13 cellular contexts compared by ENCODE assay signal in the genomic region with DNA sequence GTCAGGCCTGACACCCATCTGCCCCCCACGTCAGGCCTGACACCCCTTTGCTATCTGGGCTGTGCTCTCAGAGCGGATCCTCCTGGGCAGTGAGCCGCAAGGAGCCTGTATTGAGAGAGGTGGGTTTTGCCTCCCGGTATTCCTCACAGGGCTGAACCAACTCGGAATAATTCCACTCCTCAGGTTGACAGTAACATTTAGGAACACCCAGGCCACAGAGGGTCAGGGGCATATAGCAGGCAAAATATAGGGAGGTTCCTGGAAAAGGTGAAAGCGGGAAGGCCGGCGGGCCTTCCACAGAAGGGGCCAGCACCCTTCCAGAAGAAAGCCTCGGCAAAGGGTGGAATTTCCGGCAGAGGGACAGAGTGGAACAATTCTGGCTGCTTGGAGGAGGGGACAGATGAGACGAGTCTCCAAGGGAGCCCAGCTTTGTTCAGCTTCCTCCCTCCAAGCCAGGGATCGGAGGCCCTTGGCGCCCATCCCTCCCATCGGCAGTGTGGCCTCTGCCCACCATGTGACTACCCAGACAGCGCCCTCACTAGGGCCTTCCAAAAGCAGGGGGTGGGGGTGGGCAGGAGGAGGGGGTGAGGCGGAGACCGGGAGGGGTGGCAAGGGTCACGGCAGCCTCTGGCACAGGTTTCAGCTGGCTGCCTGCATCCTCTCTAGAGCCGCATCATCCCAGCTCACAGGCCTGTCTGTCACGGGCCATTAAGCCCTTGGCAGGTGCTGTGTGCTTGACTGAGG. TPM values are rescaled to one million over a fixed set of nuclear protein-coding genes. Genes with fewer than 3 reads are reported as not detected.
DNase-seq lines count a peak whose midpoint lies in the region; ATAC-seq and TF ChIP-seq lines count a peak whose summit lies in the region.
"Had no signal": no experiment of that assay in that cellular context is flagged by ENCODE, and none has a peak within 500 bp of the region (broad histone marks: within the 10 kb centered on the region; RNA-seq: fewer than 3 reads in every experiment).

No MANE protein-coding gene starts in this region.

- POLR2A ChIA-PET in activated CD8-positive, alpha-beta T cell treated with anti-CD3 and anti-CD28 coated beads for 36 hours (lab: Charles Lee) = no interaction called here

- H3K27me3 ChIP-seq in adrenal gland (no peaks in the 10 kb centered on the region), lung (ENCODE audit: control insufficient read depth, insufficient read depth) (no peaks in the 10 kb centered on the region), thoracic aorta (replicated peaks; ENCODE audit: insufficient read depth) (no peaks in the 10 kb centered on the region)

- ATAC-seq in lung (ENCODE audit: insufficient read depth, low FRiP score) = no peak
- ATAC-seq in thoracic aorta (ENCODE audit: insufficient number of reproducible peaks, low FRiP score, low read depth) = no peak
- no peak for ATAC-seq in activated CD8-positive, alpha-beta T cell treated with anti-CD3 and anti-CD28 coated beads for 36 hours

- no peak for TF ChIP-seq CTCF in adrenal gland (IDR thresholded peaks at IDR 0.05)
- no peak for TF ChIP-seq CTCF in lung (IDR thresholded peaks at IDR 0.05; ENCODE audit: control extremely low read depth, extremely low read depth)
- no peak for TF ChIP-seq CTCF in thoracic aorta (IDR thresholded peaks at IDR 0.05)
- TF ChIP-seq CTCF in activated CD8-positive, alpha-beta T cell treated with anti-CD3 and anti-CD28 coated beads for 36 hours (IDR thresholded peaks at IDR 0.05) = no peak
- no peak for TF ChIP-seq CTCF in progenitor cell of endocrine pancreas (IDR thresholded peaks at IDR 0.05; ENCODE audit: unreplicated experiment)

- TF ChIP-seq POLR2A in adrenal gland (IDR thresholded peaks at IDR 0.05) = no peak

- DNase-seq in NCI-H2081 (lab: John Stamatoyannopoulos, UW) (peak; percentile 25 to 69), NCI-H2081 treated with DMSO at 0.1 percent for 48 hours (lab: John Stamatoyannopoulos, UW) (no peak), adrenal gland (no peak), lung (ENCODE audit: low spot score) (no peak), thoracic aorta (ENCODE audit: low spot score) (no peak), progenitor cell of endocrine pancreas (ENCODE audit: low spot score, unreplicated experiment) (no peak)
- DNase-seq in activated CD8-positive, alpha-beta T cell treated with anti-CD3 and anti-CD28 coated beads for 36 hours = no peak
- DNase-seq in stimulated activated CD4-positive, alpha-beta T cell treated with anti-CD3 and anti-CD28 coated beads, Interleukin-12 subunit alpha, Interleukin-12 subunit beta, amount 100 ng/mL, for 4 hours = no peak
- DNase-seq: HFFc6 had no signal

- intact Hi-C loops in adrenal gland (cut with DNase I) = no loop called here
- intact Hi-C loops in activated CD8-positive, alpha-beta T cell treated with anti-CD3 and anti-CD28 coated beads for 36 hours (cut with micrococcal nuclease) = no loop called here

- no peak overlapping the region for H3K27ac Mint-ChIP-seq in activated CD8-positive, alpha-beta T cell treated with anti-CD3 and anti-CD28 coated beads for 36 hours
- no peak overlapping the region for H3K27ac Mint-ChIP-seq in progenitor cell of endocrine pancreas
- H3K27ac Mint-ChIP-seq: HFFc6; T-helper 2 cell treated with Interferon-gamma antibody and Interleukin-4, amounts not matched to agents 5 μg/mL and 100 μg/mL, for 36 hours had no signal

- H3K36me3 Mint-ChIP-seq in activated CD8-positive, alpha-beta T cell treated with anti-CD3 and anti-CD28 coated beads for 36 hours (ENCODE audit: low read depth) = no peaks in the 10 kb centered on the region
- H3K36me3 Mint-ChIP-seq in progenitor cell of endocrine pancreas (ENCODE audit: insufficient read depth) = no peaks in the 10 kb centered on the region

- H3K4me1 Mint-ChIP-seq in activated CD8-positive, alpha-beta T cell treated with anti-CD3 and anti-CD28 coated beads for 36 hours (ENCODE audit: low read depth) = no peaks in the 10 kb centered on the region
- peaks cover 3% of the 10 kb centered on the region for H3K4me1 Mint-ChIP-seq in progenitor cell of endocrine pancreas (ENCODE audit: low read depth)
- H3K4me1 Mint-ChIP-seq: central memory CD8-positive, alpha-beta T cell had no signal

- H3K27me3 Mint-ChIP-seq in activated CD8-positive, alpha-beta T cell treated with anti-CD3 and anti-CD28 coated beads for 36 hours = peaks cover 3% of the 10 kb centered on the region
- H3K27me3 Mint-ChIP-seq in progenitor cell of endocrine pancreas = peaks cover 20% of the 10 kb centered on the region

- H3K4me3 ChIP-seq in adrenal gland = no peak overlapping the region
- no peak overlapping the region for H3K4me3 ChIP-seq in lung
- no peak overlapping the region for H3K4me3 ChIP-seq in thoracic aorta

- H3K9me3 ChIP-seq in adrenal gland (replicated peaks in 1 of 3) (no peaks in the 10 kb centered on the region), lung (ENCODE audit: control insufficient read depth in 2 of 2, insufficient read depth in 1 of 2, low read length in 1 of 2) (no peaks in the 10 kb centered on the region), thoracic aorta (no peaks in the 10 kb centered on the region)

- 73 to 85% (median 81%) methylated on average over 9 to 20 of the region's 20 CpGs for WGBS in adrenal gland, 4 donors
- 82 to 86% methylated on average over 20 of the region's 20 CpGs for whole genome bisulfite sequencing in lung, 2 donors

- no peaks in the 10 kb centered on the region for H3K9me3 Mint-ChIP-seq in activated CD8-positive, alpha-beta T cell treated with anti-CD3 and anti-CD28 coated beads for 36 hours
- no peaks in the 10 kb centered on the region for H3K9me3 Mint-ChIP-seq in progenitor cell of endocrine pancreas (ENCODE audit: low read depth)
- H3K9me3 Mint-ChIP-seq: central memory CD8-positive, alpha-beta T cell; HFFc6; T-helper 2 cell treated with Interferon-gamma antibody and Interleukin-4, amounts not matched to agents 5 μg/mL and 100 μg/mL, for 36 hours had no signal

- peaks cover 10 to 16% of the 10 kb centered on the region in 2 donors for H3K4me1 ChIP-seq in adrenal gland (replicated peaks in 1 of 2)
- H3K4me1 ChIP-seq in lung (ENCODE audit: control insufficient read depth in 2 of 2, insufficient read depth in 2 of 2, low read length in 2 of 2) = no peaks in the 10 kb centered on the region
- peaks cover 3 to 18% of the 10 kb centered on the region in 2 donors for H3K4me1 ChIP-seq in thoracic aorta (ENCODE audit: control insufficient read depth in 1 of 2, low read depth in 2 of 2)

- CTCF ChIA-PET in activated CD8-positive, alpha-beta T cell treated with anti-CD3 and anti-CD28 coated beads for 36 hours (lab: Charles Lee) = no interaction called here

- peak overlapping the region in 4 of 5 donors; percentile 72 to 88 (median 80) for H3K27ac ChIP-seq in adrenal gland
- peak overlapping the region; percentile 63 to 86 for H3K27ac ChIP-seq in lung (ENCODE audit: low read depth in 1 of 2, low read length in 1 of 2)
- peak overlapping the region; percentile 33 to 84 for H3K27ac ChIP-seq in thoracic aorta

- H3K4me3 Mint-ChIP-seq in activated CD8-positive, alpha-beta T cell treated with anti-CD3 and anti-CD28 coated beads for 36 hours = no peak overlapping the region
- H3K4me3 Mint-ChIP-seq in progenitor cell of endocrine pancreas (ENCODE audit: low read depth) = no peak overlapping the region
- H3K4me3 Mint-ChIP-seq: central memory CD8-positive, alpha-beta T cell; HFFc6; T-helper 2 cell treated with Interferon-gamma antibody and Interleukin-4, amounts not matched to agents 5 μg/mL and 100 μg/mL, for 36 hours had no signal

- no peaks in the 10 kb centered on the region for H3K36me3 ChIP-seq in adrenal gland (replicated peaks in 1 of 2)
- no peaks in the 10 kb centered on the region for H3K36me3 ChIP-seq in lung (ENCODE audit: control insufficient read depth in 2 of 2, insufficient read depth in 2 of 2, low read length in 2 of 2)
- no peaks in the 10 kb centered on the region for H3K36me3 ChIP-seq in thoracic aorta

RNA-seq across cellular contexts. Expression of a gene that starts 6.6 kb away (rescaled TPM):
- total RNA-seq in adrenal gland (100 to 1,000 TPM in 1 of 8 donors, 10 to 100 TPM in 7; 18.3 to 117 (median 35.7) TPM), lung (10 to 100 TPM; 24.2 to 76.7 TPM), thoracic aorta (10 to 100 TPM; 27.5 to 52.5 TPM), progenitor cell of endocrine pancreas (not detected in 2 replicates)
- polyA plus RNA-seq in adrenal gland (10 to 100 TPM in 1 of 3 donors, 1 to 10 TPM in 2; 3.7 to 28.7 (median 6.9) TPM), lung (10 to 100 TPM; 20.4 to 55.9 TPM)
- total RNA-seq in activated CD8-positive, alpha-beta T cell treated with anti-CD3 and anti-CD28 coated beads for 36 hours = 1 to 10 TPM; 1.4 to 1.6 TPM
- total RNA-seq: A172, HFFc6 had no signal
- polyA plus RNA-seq: neural cell had no signal

RNA-seq across cellular contexts. Expression of a gene that starts 12.9 kb away (rescaled TPM):
- total RNA-seq in adrenal gland = 100 to 1,000 TPM; 260 to 523 (median 363) TPM
- 100 to 1,000 TPM; 116 to 481 (median 200) TPM for polyA plus RNA-seq in adrenal gland
- 100 to 1,000 TPM; 133 to 210 TPM for total RNA-seq in lung
- 100 to 1,000 TPM; 120 to 180 TPM for polyA plus RNA-seq in lung
- total RNA-seq in thoracic aorta = 100 to 1,000 TPM; 237 to 273 TPM
- total RNA-seq in activated CD8-positive, alpha-beta T cell treated with anti-CD3 and anti-CD28 coated beads for 36 hours = 100 to 1,000 TPM in 1 of 2 experiments, 10 to 100 TPM in 1; 96.5 to 100 TPM
- total RNA-seq in progenitor cell of endocrine pancreas = 145 and 146 TPM in 2 replicates

RNA-seq across cellular contexts. Expression of a gene that starts 44.4 kb away (rescaled TPM):
- total RNA-seq in adrenal gland (1 to 10 TPM in 2 of 8 donors, under 1 TPM in 5, not detected in 1; 0.12 to 4.7 (median 0.55) TPM), lung (1 to 10 TPM; 1.7 to 3.8 TPM), thoracic aorta (10 to 100 TPM; 44.3 to 89.7 TPM), progenitor cell of endocrine pancreas (not detected in 2 replicates)
- polyA plus RNA-seq in adrenal gland (1 to 10 TPM in 2 of 3 donors, under 1 TPM in 1; 0.29 to 9.3 (median 7.4) TPM), lung (1 to 10 TPM in 1 of 2 donors, under 1 TPM in 1; 0.60 to 4.3 TPM)
- not detected for total RNA-seq in activated CD8-positive, alpha-beta T cell treated with anti-CD3 and anti-CD28 coated beads for 36 hours
- total RNA-seq: HFFc6 had no signal
- polyA plus RNA-seq: neural cell had no signal

Comparison
In these comparisons a context has a peak if more than half of its experiments do, and no peak if none do; other contexts are left out.
1. DNase-seq: peak in NCI-H2081 (2 of 2); none in NCI-H2081 treated with DMSO at 0.1 percent for 48 hours (single experiment), adrenal gland (0 of 7), lung (single experiment), thoracic aorta (single experiment), activated CD8-positive, alpha-beta T cell treated with anti-CD3 and anti-CD28 coated beads for 36 hours (single experiment), progenitor cell of endocrine pancreas (single experiment) and stimulated activated CD4-positive, alpha-beta T cell treated with anti-CD3 and anti-CD28 coated beads, Interleukin-12 subunit alpha, Interleukin-12 subunit beta, amount 100 ng/mL, for 4 hours (single experiment).
2. RNA of a gene that starts 6.6 kb away (total RNA-seq): 24.2 to 76.7 TPM in lung, 27.5 to 52.5 TPM in thoracic aorta and 18.3 to 117 TPM in adrenal gland; 1.4 to 1.6 TPM in activated CD8-positive, alpha-beta T cell treated with anti-CD3 and anti-CD28 coated beads for 36 hours and not detected in progenitor cell of endocrine pancreas; every median in the first group is over 4 times any median in the second.
3. RNA of a gene that starts 44.4 kb away (total RNA-seq): 44.3 to 89.7 TPM in thoracic aorta; 1.7 to 3.8 TPM in lung, 0.12 to 4.7 TPM in adrenal gland, not detected in progenitor cell of endocrine pancreas and not detected in activated CD8-positive, alpha-beta T cell treated with anti-CD3 and anti-CD28 coated beads for 36 hours; every median in the first group is over 4 times any median in the second.
4. Peak in every context shown above with its lines, with median percentiles within 50 percentile points of each other: H3K27ac ChIP-seq.